Comparison of ENCODE assay signal across 8 cellular contexts in the genomic region with DNA sequence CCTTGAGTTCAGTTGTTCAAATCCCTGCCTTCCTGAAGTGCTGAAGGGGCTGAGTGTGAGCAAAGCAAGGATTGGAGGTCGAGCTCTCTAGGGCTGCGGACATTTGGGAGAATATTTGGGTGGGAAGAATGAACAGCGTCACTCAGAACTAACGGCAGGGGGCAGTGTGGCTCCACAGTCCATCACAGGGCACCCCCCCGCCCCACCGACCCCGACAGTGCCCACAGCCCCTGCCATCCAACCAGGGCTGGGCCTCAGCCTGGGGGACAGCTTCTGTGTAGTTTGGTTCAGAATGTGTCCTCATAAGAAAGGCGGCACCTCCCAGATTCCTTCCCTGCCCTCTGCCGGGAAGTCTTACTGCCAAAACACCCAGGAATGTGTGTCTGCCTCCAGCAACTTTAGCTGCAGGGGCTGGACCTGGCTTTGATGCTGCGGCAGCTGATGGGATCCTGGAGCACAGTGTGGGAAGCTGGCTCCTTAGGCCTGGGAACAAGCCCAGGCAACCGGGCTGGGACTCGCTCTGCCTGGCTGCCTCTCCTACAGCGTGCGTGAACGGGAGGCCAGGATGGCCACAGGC.
DNase-seq lines count a peak whose midpoint lies in the region; ATAC-seq and TF ChIP-seq lines count a peak whose summit lies in the region.

No MANE protein-coding gene starts in this region.

- 0 to 5% methylated on average over 2 to 13 of the region's 15 CpGs for WGBS in esophagus squamous epithelium, 2 donors

- H3K9me3 ChIP-seq in DOHH2 (ENCODE audit: control insufficient read depth, insufficient read depth, low read length) (no peaks in the 10 kb centered on the region), esophagus squamous epithelium (no peaks in the 10 kb centered on the region), muscle layer of colon (ENCODE audit: low read length) (no peaks in the 10 kb centered on the region), upper lobe of right lung (no peaks in the 10 kb centered on the region)

- no peak overlapping the region for H3K9ac ChIP-seq in muscle layer of colon (ENCODE audit: low read length)

- TF ChIP-seq POLR2A in esophagus squamous epithelium (IDR thresholded peaks at IDR 0.05) = no peak

- peak overlapping the region; percentile 20 for H3K4me2 ChIP-seq in DOHH2 (ENCODE audit: low read length)

- H3F3A ChIP-seq in DOHH2 (ENCODE audit: control insufficient read depth, insufficient read depth) = no peaks in the 10 kb centered on the region

- intact Hi-C loops in esophagus squamous epithelium (cut with DNase I) (loop anchor here (5.0 kb wide), 2 partner anchors 165 to 205 kb away; no protein-coding TSS in a partner anchor), upper lobe of right lung (cut with DNase I) (loop anchor here (5.0 kb wide), 1 partner anchor 165 kb away; no protein-coding TSS in a partner anchor)

- no peaks in the 10 kb centered on the region for H3K36me3 ChIP-seq in DOHH2 (ENCODE audit: control insufficient read depth, low read length)
- H3K36me3 ChIP-seq in esophagus squamous epithelium = no peaks in the 10 kb centered on the region
- H3K36me3 ChIP-seq in muscle layer of colon (ENCODE audit: insufficient read depth, low read length) = no peaks in the 10 kb centered on the region
- no peaks in the 10 kb centered on the region for H3K36me3 ChIP-seq in upper lobe of right lung

- no peaks in the 10 kb centered on the region for H3K9me2 ChIP-seq in DOHH2 (replicated peaks; ENCODE audit: control insufficient read depth, low read length)

- TF ChIP-seq CTCF in DOHH2 (IDR thresholded peaks at IDR 0.05; ENCODE audit: low read depth, low read length, poor library complexity, severe bottlenecking) (peak; percentile 75), VCaP (conservative IDR thresholded peaks at IDR 0.05) (peak; percentile 96), esophagus squamous epithelium (IDR thresholded peaks at IDR 0.05) (peak; percentile 44 to 80 (median 71)), upper lobe of right lung (IDR thresholded peaks at IDR 0.05) (peak; percentile 67)

- H3K79me2 ChIP-seq in DOHH2 (ENCODE audit: control insufficient read depth, low read length) = no peaks in the 10 kb centered on the region

- peak; percentile 84 for ATAC-seq in upper lobe of right lung
- ATAC-seq in GM21515 (IDR thresholded peaks at IDR 0.05; ENCODE audit: unreplicated experiment) = no peak

- H3K4me1 ChIP-seq in DOHH2 (ENCODE audit: control insufficient read depth, low read length) (peaks cover 8% of the 10 kb centered on the region), esophagus squamous epithelium (peaks cover 31 to 60% (median 43%) of the 10 kb centered on the region in 3 donors), muscle layer of colon (ENCODE audit: insufficient read depth, low read length) (peaks cover 25% of the 10 kb centered on the region), upper lobe of right lung (peaks cover 27% of the 10 kb centered on the region)

- no peaks in the 10 kb centered on the region for H3K27me3 ChIP-seq in DOHH2 (ENCODE audit: control insufficient read depth, low read length)
- peaks cover 0 to 17% (median 0%) of the 10 kb centered on the region in 4 donors for H3K27me3 ChIP-seq in esophagus squamous epithelium
- H3K27me3 ChIP-seq in muscle layer of colon (ENCODE audit: control insufficient read depth in 1 of 2, insufficient read depth in 2 of 2, low read length in 2 of 2) = no peaks in the 10 kb centered on the region
- no peaks in the 10 kb centered on the region for H3K27me3 ChIP-seq in upper lobe of right lung

- peak; percentile 65 for DNase-seq in HuH-7 (ENCODE audit: low spot score)
- DNase-seq in esophagus squamous epithelium (lab: John Stamatoyannopoulos, UW) = no peak
- peak; percentile 81 for DNase-seq in upper lobe of right lung
- DNase-seq in RKO (ENCODE audit: low spot score) = no peak

- no peaks in the 10 kb centered on the region for H4K20me1 ChIP-seq in DOHH2 (ENCODE audit: control insufficient read depth, insufficient read depth, low read depth, low read length)

- H3K27ac ChIP-seq in DOHH2 (ENCODE audit: low read depth, low read length) (no peak overlapping the region), VCaP (peak overlapping the region; percentile 66), esophagus squamous epithelium (peak overlapping the region; percentile 72 to 88 (median 76)), muscle layer of colon (ENCODE audit: low read depth, low read length) (peak overlapping the region; percentile 73), upper lobe of right lung (peak overlapping the region; percentile 64)

- H3K4me3 ChIP-seq in DOHH2 (ENCODE audit: low read length) (no peak overlapping the region), esophagus squamous epithelium (no peak overlapping the region), muscle layer of colon (ENCODE audit: low read depth in 1 of 2, low read length in 2 of 2) (no peak overlapping the region), upper lobe of right lung (no peak overlapping the region)

Comparison
In these comparisons a context has a peak if more than half of its experiments do, and no peak if none do; other contexts are left out.
1. DNase-seq: peak in HuH-7 (single experiment) and upper lobe of right lung (single experiment); none in esophagus squamous epithelium (single experiment) and RKO (single experiment).
2. Peak in every context shown above with its lines, with median percentiles within 50 percentile points of each other: CTCF ChIP-seq.